ENCODE assay signal across 8 cellular contexts in the genomic region with DNA sequence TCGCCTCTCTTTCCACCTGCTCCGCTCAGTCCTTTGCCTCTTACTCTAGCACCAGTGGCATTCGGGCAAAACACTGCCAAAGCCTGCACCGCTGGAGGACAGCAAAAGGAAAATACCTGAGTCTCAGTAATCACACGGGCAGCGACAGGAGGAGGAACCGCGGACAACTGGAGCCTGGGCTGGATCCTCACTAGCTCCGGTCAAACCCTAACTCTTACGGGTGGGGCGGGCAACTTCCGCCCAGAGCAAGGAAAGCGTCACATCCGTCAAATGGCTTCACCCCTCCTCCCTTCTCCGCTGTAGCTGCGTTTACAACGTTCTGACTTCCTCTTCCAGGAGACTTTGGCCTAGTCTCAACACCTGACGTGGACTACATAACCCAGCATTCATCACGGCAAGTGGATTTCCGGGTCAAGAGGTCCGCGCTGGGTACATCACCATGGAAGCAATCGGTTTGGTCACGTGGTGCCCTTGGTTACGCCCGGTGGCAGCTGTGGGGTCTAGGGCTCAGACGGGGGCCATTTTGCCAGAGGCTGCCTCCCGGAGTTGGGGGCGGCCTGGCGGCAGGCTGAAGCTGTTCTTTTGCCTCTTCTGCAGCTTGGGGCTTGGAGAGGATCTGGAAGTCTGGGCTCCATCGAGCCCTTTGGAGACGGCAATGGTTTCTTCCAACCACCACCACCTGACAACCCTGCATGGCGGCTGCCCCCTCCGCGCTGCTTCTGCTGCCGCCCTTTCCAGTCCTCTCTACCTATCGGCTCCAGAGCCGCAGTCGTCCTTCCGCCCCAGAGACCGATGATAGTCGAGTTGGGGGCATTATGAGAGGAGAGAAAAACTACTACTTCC. TPM values are rescaled to one million over a fixed set of nuclear protein-coding genes. Genes with fewer than 3 reads are reported as not detected.
A peak's percentile ranks its signal among the peaks of the same experiment; 100 is the strongest.
DNase-seq lines count a peak whose midpoint lies in the region; TF ChIP-seq lines count a peak whose summit lies in the region.

A gene with protein sequence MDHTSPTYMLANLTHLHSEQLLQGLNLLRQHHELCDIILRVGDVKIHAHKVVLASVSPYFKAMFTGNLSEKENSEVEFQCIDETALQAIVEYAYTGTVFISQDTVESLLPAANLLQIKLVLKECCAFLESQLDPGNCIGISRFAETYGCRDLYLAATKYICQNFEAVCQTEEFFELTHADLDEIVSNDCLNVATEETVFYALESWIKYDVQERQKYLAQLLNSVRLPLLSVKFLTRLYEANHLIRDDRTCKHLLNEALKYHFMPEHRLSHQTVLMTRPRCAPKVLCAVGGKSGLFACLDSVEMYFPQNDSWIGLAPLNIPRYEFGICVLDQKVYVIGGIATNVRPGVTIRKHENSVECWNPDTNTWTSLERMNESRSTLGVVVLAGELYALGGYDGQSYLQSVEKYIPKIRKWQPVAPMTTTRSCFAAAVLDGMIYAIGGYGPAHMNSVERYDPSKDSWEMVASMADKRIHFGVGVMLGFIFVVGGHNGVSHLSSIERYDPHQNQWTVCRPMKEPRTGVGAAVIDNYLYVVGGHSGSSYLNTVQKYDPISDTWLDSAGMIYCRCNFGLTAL (minus strand): TSS at position 218 of the 843 bp plus-strand sequence. CDS start 16,019 bp downstream, outside the sequence.
A gene with protein sequence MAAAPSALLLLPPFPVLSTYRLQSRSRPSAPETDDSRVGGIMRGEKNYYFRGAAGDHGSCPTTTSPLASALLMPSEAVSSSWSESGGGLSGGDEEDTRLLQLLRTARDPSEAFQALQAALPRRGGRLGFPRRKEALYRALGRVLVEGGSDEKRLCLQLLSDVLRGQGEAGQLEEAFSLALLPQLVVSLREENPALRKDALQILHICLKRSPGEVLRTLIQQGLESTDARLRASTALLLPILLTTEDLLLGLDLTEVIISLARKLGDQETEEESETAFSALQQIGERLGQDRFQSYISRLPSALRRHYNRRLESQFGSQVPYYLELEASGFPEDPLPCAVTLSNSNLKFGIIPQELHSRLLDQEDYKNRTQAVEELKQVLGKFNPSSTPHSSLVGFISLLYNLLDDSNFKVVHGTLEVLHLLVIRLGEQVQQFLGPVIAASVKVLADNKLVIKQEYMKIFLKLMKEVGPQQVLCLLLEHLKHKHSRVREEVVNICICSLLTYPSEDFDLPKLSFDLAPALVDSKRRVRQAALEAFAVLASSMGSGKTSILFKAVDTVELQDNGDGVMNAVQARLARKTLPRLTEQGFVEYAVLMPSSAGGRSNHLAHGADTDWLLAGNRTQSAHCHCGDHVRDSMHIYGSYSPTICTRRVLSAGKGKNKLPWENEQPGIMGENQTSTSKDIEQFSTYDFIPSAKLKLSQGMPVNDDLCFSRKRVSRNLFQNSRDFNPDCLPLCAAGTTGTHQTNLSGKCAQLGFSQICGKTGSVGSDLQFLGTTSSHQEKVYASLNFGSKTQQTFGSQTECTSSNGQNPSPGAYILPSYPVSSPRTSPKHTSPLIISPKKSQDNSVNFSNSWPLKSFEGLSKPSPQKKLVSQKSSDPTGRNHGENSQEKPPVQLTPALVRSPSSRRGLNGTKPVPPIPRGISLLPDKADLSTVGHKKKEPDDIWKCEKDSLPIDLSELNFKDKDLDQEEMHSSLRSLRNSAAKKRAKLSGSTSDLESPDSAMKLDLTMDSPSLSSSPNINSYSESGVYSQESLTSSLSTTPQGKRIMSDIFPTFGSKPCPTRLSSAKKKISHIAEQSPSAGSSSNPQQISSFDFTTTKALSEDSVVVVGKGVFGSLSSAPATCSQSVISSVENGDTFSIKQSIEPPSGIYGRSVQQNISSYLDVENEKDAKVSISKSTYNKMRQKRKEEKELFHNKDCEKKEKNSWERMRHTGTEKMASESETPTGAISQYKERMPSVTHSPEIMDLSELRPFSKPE (N-terminal part only) (plus strand): TSS at position 461 of the 843 bp plus-strand sequence. CDS start 232 bp downstream, at position 693.

- H3K4me3 ChIP-seq in foreskin fibroblast (ENCODE audit: low read depth in 1 of 2, low read length in 2 of 2) (peak within 1 kb of the TSS; percentile 70 to 94), stomach smooth muscle (ENCODE audit: low read length in 2 of 2) (peak within 1 kb of the TSS; percentile 97 to 99)

- TF ChIP-seq POLR2A in Raji (IDR thresholded peaks at IDR 0.05; ENCODE audit: insufficient read depth, low read depth, low read length) = peak; percentile 94

- no peak within 1 kb of the TSS for H2BK12ac ChIP-seq in H9 (ENCODE audit: insufficient read length, low read depth, low read length)

- H3K4me2 ChIP-seq in H9 (ENCODE audit: insufficient read depth, insufficient read length, low read length) = peak within 1 kb of the TSS; percentile 99

- H3K79me2 ChIP-seq in H9 (ENCODE audit: insufficient read depth, low read length) = peaks cover 16% of the 10 kb centered on the region; the same call in 1 of the 2 replicates

- H3K27ac Mint-ChIP-seq in H9 (peak within 1 kb of the TSS in 2 of 3 experiments; percentile 61 to 70; a peak in 3 of 7 replicates), neural crest cell (ENCODE audit: unreplicated experiment) (no peak within 1 kb of the TSS)

- no peak within 1 kb of the TSS for H2BK20ac ChIP-seq in H9 (ENCODE audit: low read depth, low read length, poor library complexity, severe bottlenecking)

- no peak within 1 kb of the TSS for H4K5ac ChIP-seq in H9 (ENCODE audit: insufficient read length, low read depth, low read length)

- no peak within 1 kb of the TSS for H3K4ac ChIP-seq in H9 (ENCODE audit: low read depth, low read length)

- H3K79me1 ChIP-seq in H9 (ENCODE audit: insufficient read depth, low read depth, low read length, poor library complexity, severe bottlenecking) = no peaks in the 10 kb centered on the region

- no peak within 1 kb of the TSS for H3K23ac ChIP-seq in H9 (ENCODE audit: insufficient read length, low read depth, low read length)

- no peak within 1 kb of the TSS for H2AFZ ChIP-seq in H9 (ENCODE audit: low read length)

- peaks cover 24% of the 10 kb centered on the region for H3K23me2 ChIP-seq in H9 (ENCODE audit: insufficient read length, low read depth, low read length, poor library complexity, severe bottlenecking)

- H4K91ac ChIP-seq in H9 (ENCODE audit: insufficient read length, low read depth, low read length) = no peak within 1 kb of the TSS

- no peak within 1 kb of the TSS for H2BK120ac ChIP-seq in H9 (ENCODE audit: low read depth, low read length, poor library complexity, severe bottlenecking)

- no peak within 1 kb of the TSS for H4K8ac ChIP-seq in H9 (replicated peaks; ENCODE audit: insufficient read length, low read depth, low read length)

- H3K9me3 Mint-ChIP-seq in H9 (no peaks in the 10 kb centered on the region), neural crest cell (no peaks in the 10 kb centered on the region)

- peak within 1 kb of the TSS; percentile 46 for H3K18ac ChIP-seq in H9 (ENCODE audit: insufficient read length, low read depth, low read length)

- DNase-seq in H9 (peak; percentile 99), M059J (ENCODE audit: low read depth) (peak; percentile 100), foreskin fibroblast (peak; percentile 99 to 100), neural crest cell (ENCODE audit: low read depth, low spot score) (peak; percentile 84)
- DNase-seq in activated effector memory CD4-positive, alpha-beta T cell treated with anti-CD3 and anti-CD28 coated beads, Interleukin-2, amount 50 U/mL, for 16 hours = peak; percentile 98

- H2BK5ac ChIP-seq in H9 (ENCODE audit: insufficient read length, low read length) = no peak within 1 kb of the TSS

- no peaks in the 10 kb centered on the region for H3K9me3 ChIP-seq in ES-I3 (ENCODE audit: control insufficient read depth, insufficient read depth, low read length)
- H3K9me3 ChIP-seq in H9 (ENCODE audit: control insufficient read depth, low read depth, low read length) = no peaks in the 10 kb centered on the region
- H3K9me3 ChIP-seq in stomach smooth muscle (ENCODE audit: control insufficient read depth in 2 of 2, low read length in 2 of 2) = no peaks in the 10 kb centered on the region

- H3T11ph ChIP-seq in H9 (ENCODE audit: low read length) = no peak within 1 kb of the TSS

- no peak within 1 kb of the TSS for H2AK5ac ChIP-seq in H9 (ENCODE audit: insufficient read length, low read length)

- no peak within 1 kb of the TSS for H3K56ac ChIP-seq in H9 (ENCODE audit: insufficient read length, low read depth, low read length)

- no peaks in the 10 kb centered on the region for H3K27me3 ChIP-seq in H9 (ENCODE audit: insufficient read depth, low read length)
- no peaks in the 10 kb centered on the region for H3K27me3 ChIP-seq in stomach smooth muscle (ENCODE audit: control insufficient read depth in 1 of 2, insufficient read depth in 2 of 2, low read length in 2 of 2)

- H3K27ac ChIP-seq in H9 (ENCODE audit: insufficient read length, low read depth, low read length) (peak within 1 kb of the TSS; percentile 31), stomach smooth muscle (ENCODE audit: low read length) (peak within 1 kb of the TSS; percentile 88)

- peak within 1 kb of the TSS; percentile 74 for H3K14ac ChIP-seq in H9 (ENCODE audit: insufficient read depth, low read length)

- H3K4me3 Mint-ChIP-seq in H9 (no peak within 1 kb of the TSS), neural crest cell (no peak within 1 kb of the TSS)

- H3K36me3 ChIP-seq in ES-I3 (ENCODE audit: insufficient read depth, low read length) (no peaks in the 10 kb centered on the region), stomach smooth muscle (ENCODE audit: control insufficient read depth in 2 of 2, insufficient read depth in 2 of 2, low read length in 2 of 2) (no peaks in the 10 kb centered on the region)

- H3K4me1 Mint-ChIP-seq in H9 = peaks cover 39% of the 10 kb centered on the region in 2 experiments
- H3K4me1 Mint-ChIP-seq in neural crest cell = peaks cover 49% of the 10 kb centered on the region

- no peaks in the 10 kb centered on the region for H4K20me1 ChIP-seq in H9 (ENCODE audit: control insufficient read depth, insufficient read depth, insufficient read length)

- no CpG with 5 or more reads among the region's 42 CpGs for WGBS in H9 (ENCODE audit: extremely low coverage, insufficient read length, low lambda C conversion rate)

- peaks cover 4 to 5% (median 5%) of the 10 kb centered on the region in 3 experiments; a peak in 4 of 7 replicates for H3K36me3 Mint-ChIP-seq in H9 (ENCODE audit: insufficient read depth in 1 of 3, low read depth in 3 of 3)
- H3K36me3 Mint-ChIP-seq in neural crest cell (ENCODE audit: low read depth) = no peaks in the 10 kb centered on the region

- H3K9ac ChIP-seq in ES-I3 (ENCODE audit: low read depth, low read length) = peak within 1 kb of the TSS; percentile 65
- peak within 1 kb of the TSS; percentile 69 for H3K9ac ChIP-seq in H9 (ENCODE audit: extremely low read depth, insufficient read length, low read length)
- peak within 1 kb of the TSS; percentile 90 to 92 for H3K9ac ChIP-seq in stomach smooth muscle (ENCODE audit: low read length in 2 of 2)

- no peaks in the 10 kb centered on the region for H3K4me1 ChIP-seq in ES-I3 (ENCODE audit: insufficient read depth, low read length)
- peaks cover 10% of the 10 kb centered on the region for H3K4me1 ChIP-seq in H9 (ENCODE audit: insufficient read depth, low read length)
- peaks cover 14% of the 10 kb centered on the region for H3K4me1 ChIP-seq in stomach smooth muscle (ENCODE audit: control insufficient read depth, insufficient read depth, low read length)

- TF ChIP-seq CTCF in H9 (conservative IDR thresholded peaks at IDR 0.05) (no peak), foreskin fibroblast (IDR thresholded peaks at IDR 0.05; ENCODE audit: low read depth, low read length) (no peak), neural crest cell (conservative IDR thresholded peaks at IDR 0.05) (no peak)

- H3K27me3 Mint-ChIP-seq in H9 (ENCODE audit: low read depth) (no peaks in the 10 kb centered on the region), neural crest cell (ENCODE audit: low read depth) (no peaks in the 10 kb centered on the region)

- H2BK15ac ChIP-seq in H9 (ENCODE audit: low read depth, low read length) = no peak within 1 kb of the TSS

RNA-seq across cellular contexts. Expression of the first gene that starts in this region (rescaled TPM):
- total RNA-seq in H9 (2021) (8.6 and 10.2 TPM in 2 replicates), neural crest cell (13.7 and 15.8 TPM in 2 replicates)
- 4.7 and 5.3 TPM in 2 replicates for total RNA-seq in M059J (2014; rRNA removed; shearing (Covaris generic))

RNA-seq across cellular contexts. Expression of the second gene that starts in this region (rescaled TPM):
- total RNA-seq in H9 (2021) (9.6 and 11.4 TPM in 2 replicates), neural crest cell (14.2 and 15.7 TPM in 2 replicates)
- 6.6 and 7.6 TPM in 2 replicates for total RNA-seq in M059J (2014; rRNA removed; shearing (Covaris generic))

Comparison
In these comparisons a context has a peak if more than half of its experiments do, and no peak if none do; other contexts are left out.
1. Peak in every context shown above with its lines: DNase-seq, H3K4me3 ChIP-seq and H3K27ac ChIP-seq.